ENCODE assay signal across 12 cellular contexts in genomic region chrX:40091691-40092421, GRCh38. TPM values are rescaled to one million over a fixed set of nuclear protein-coding genes. Genes with fewer than 3 reads are reported as not detected.
A peak's percentile ranks its signal among the peaks of the same experiment; 100 is the strongest.
DNase-seq lines count a peak whose midpoint lies in the region; ATAC-seq and TF ChIP-seq lines count a peak whose summit lies in the region.
"Had no signal": no experiment of that assay in that cellular context is flagged by ENCODE, and none has a peak within 500 bp of the region (broad histone marks: within the 10 kb centered on the region; RNA-seq: fewer than 3 reads in every experiment).

No MANE protein-coding gene starts in this region.

- DNase-seq in natural killer cell, result no peak
- no peak for DNase-seq in natural killer cell treated with Interleukin-12 subunit alpha and Interleukin-12 subunit beta and Interleukin-15 and Interleukin-18, amount 100 ng/mL, for 72 hours (ENCODE audit: low spot score)
- no peak for DNase-seq in DMS 273 treated with DMSO at 0.1 percent for 48 hours (lab: John Stamatoyannopoulos, UW)
- no peak for DNase-seq in occipital lobe (lab: John Stamatoyannopoulos, UW)
- DNase-seq in NCI-H226, result no peak
- DNase-seq: activated CD4-positive, alpha-beta T cell treated with anti-CD3 and anti-CD28 coated beads for 36 hours; SW 1271 had no signal

- H3K27me3 ChIP-seq in ectodermal cell (ENCODE audit: control insufficient read depth, insufficient read depth, low read length, poor library complexity, severe bottlenecking), result peaks cover 80% of the 10 kb centered on the region

- H3K4me1 ChIP-seq in ectodermal cell (ENCODE audit: control insufficient read depth, insufficient read depth, low read length) (peaks cover 35% of the 10 kb centered on the region), mesodermal cell (ENCODE audit: control insufficient read depth, insufficient read depth, low read length, poor library complexity, severe bottlenecking) (peaks cover 25% of the 10 kb centered on the region)

- H3K36me3 ChIP-seq in ectodermal cell (ENCODE audit: control insufficient read depth, insufficient read depth, low read length) (no peaks in the 10 kb centered on the region), mesodermal cell (ENCODE audit: control insufficient read depth, insufficient read depth, low read length) (no peaks in the 10 kb centered on the region)
- H3K36me3 ChIP-seq: upper lobe of left lung had no signal

- WGBS in ectodermal cell, 2 experiments, result 0 to 1% methylated on average over 70 of the region's 70 CpGs
- 6 to 11% methylated on average over 14 of the region's 70 CpGs for WGBS in mesodermal cell (ENCODE audit: insufficient coverage in 2 of 2), 2 experiments

- peaks cover 0 to 38% of the 10 kb centered on the region in 2 donors for H3K27me3 Mint-ChIP-seq in natural killer cell (ENCODE audit: low read depth in 2 of 2)
- H3K27me3 Mint-ChIP-seq in natural killer cell treated with Interleukin-12 subunit alpha and Interleukin-12 subunit beta and Interleukin-15 and Interleukin-18, amount 100 ng/mL, for 72 hours, result peaks cover 0 to 18% of the 10 kb centered on the region in 2 donors
- H3K27me3 Mint-ChIP-seq: activated CD4-positive, alpha-beta T cell treated with anti-CD3 and anti-CD28 coated beads for 36 hours had no signal

- peaks cover 52 to 54% of the 10 kb centered on the region in 2 donors for H3K4me1 Mint-ChIP-seq in natural killer cell
- H3K4me1 Mint-ChIP-seq in natural killer cell treated with Interleukin-12 subunit alpha and Interleukin-12 subunit beta and Interleukin-15 and Interleukin-18, amount 100 ng/mL, for 72 hours (ENCODE audit: low read depth in 2 of 2), result peaks cover 37 to 40% of the 10 kb centered on the region in 2 donors

- no peak overlapping the region for H3K27ac Mint-ChIP-seq in natural killer cell
- H3K27ac Mint-ChIP-seq in natural killer cell treated with Interleukin-12 subunit alpha and Interleukin-12 subunit beta and Interleukin-15 and Interleukin-18, amount 100 ng/mL, for 72 hours, result no peak overlapping the region
- H3K27ac Mint-ChIP-seq: activated CD4-positive, alpha-beta T cell treated with anti-CD3 and anti-CD28 coated beads for 36 hours; activated T-helper 2 cell treated with anti-CD3 and anti-CD28 coated beads, Interferon-gamma antibody, Interleukin-2, Interleukin-4, amounts not matched to agents 10 μg/mL and 5 μg/mL and 100 μg/mL, durations not matched to agents 14 hours and 24 hours and 36 hours had no signal

- no peak for TF ChIP-seq CTCF in natural killer cell (IDR thresholded peaks at IDR 0.05)

- H3K4me3 Mint-ChIP-seq in natural killer cell, result peak overlapping the region; percentile 68
- H3K4me3 Mint-ChIP-seq in natural killer cell treated with Interleukin-12 subunit alpha and Interleukin-12 subunit beta and Interleukin-15 and Interleukin-18, amount 100 ng/mL, for 72 hours, result no peak overlapping the region

- no peaks in the 10 kb centered on the region for H3K9me3 Mint-ChIP-seq in natural killer cell
- H3K9me3 Mint-ChIP-seq in natural killer cell treated with Interleukin-12 subunit alpha and Interleukin-12 subunit beta and Interleukin-15 and Interleukin-18, amount 100 ng/mL, for 72 hours, result no peaks in the 10 kb centered on the region
- H3K9me3 Mint-ChIP-seq: activated T-helper 2 cell treated with anti-CD3 and anti-CD28 coated beads, Interferon-gamma antibody, Interleukin-2, Interleukin-4, amounts not matched to agents 10 μg/mL and 5 μg/mL and 100 μg/mL, durations not matched to agents 14 hours and 24 hours and 36 hours had no signal

- peak overlapping the region; percentile 6 for H3K4me3 ChIP-seq in ectodermal cell (ENCODE audit: insufficient read depth, low read depth, low read length)
- peak overlapping the region; percentile 5 for H3K4me3 ChIP-seq in mesodermal cell (ENCODE audit: extremely low read depth, insufficient read depth, low read length, poor library complexity, severe bottlenecking)
- H3K4me3 ChIP-seq: upper lobe of left lung had no signal

- H3K9me3 ChIP-seq in ectodermal cell (ENCODE audit: control insufficient read depth, low read length) (no peaks in the 10 kb centered on the region), mesodermal cell (ENCODE audit: control insufficient read depth, low read length) (no peaks in the 10 kb centered on the region)
- H3K9me3 ChIP-seq: upper lobe of left lung had no signal

- no peaks in the 10 kb centered on the region for H3K36me3 Mint-ChIP-seq in natural killer cell
- no peaks in the 10 kb centered on the region for H3K36me3 Mint-ChIP-seq in natural killer cell treated with Interleukin-12 subunit alpha and Interleukin-12 subunit beta and Interleukin-15 and Interleukin-18, amount 100 ng/mL, for 72 hours

- H3K27ac ChIP-seq in ectodermal cell (ENCODE audit: insufficient read depth, low read depth, low read length, poor library complexity, severe bottlenecking), result no peak overlapping the region
- H3K27ac ChIP-seq in mesodermal cell (ENCODE audit: low read depth, low read length, severe bottlenecking), result no peak overlapping the region

- ATAC-seq in natural killer cell, result no peak
- no peak for ATAC-seq in natural killer cell treated with Interleukin-12 subunit alpha and Interleukin-12 subunit beta and Interleukin-15 and Interleukin-18, amount 100 ng/mL, for 72 hours
- no peak for ATAC-seq in GM18867 (IDR thresholded peaks at IDR 0.05; ENCODE audit: unreplicated experiment)
- ATAC-seq: activated CD4-positive, alpha-beta T cell treated with anti-CD3 and anti-CD28 coated beads for 36 hours had no signal

- intact Hi-C loops in natural killer cell (cut with micrococcal nuclease), result no loop called here

RNA-seq across cellular contexts. Expression of gene BCOR, which starts 5.9 kb away (rescaled TPM):
- total RNA-seq in natural killer cell, result 10 to 100 TPM; 20.0 to 35.2 (median 29.2) TPM
- total RNA-seq in natural killer cell treated with Interleukin-12 subunit alpha and Interleukin-12 subunit beta and Interleukin-15 and Interleukin-18, amount 100 ng/mL, for 72 hours, result 10 to 100 TPM; 52.3 to 56.7 TPM
- polyA plus RNA-seq in ectodermal cell (2013, experiment 1 of 4), result 18.1 TPM
- 23.8 TPM for polyA plus RNA-seq in ectodermal cell (2013, experiment 2 of 4)
- polyA plus RNA-seq in ectodermal cell (2013, experiment 3 of 4), result 16.4 TPM
- 14.5 TPM for polyA plus RNA-seq in ectodermal cell (2013, experiment 4 of 4)
- polyA plus RNA-seq in mesodermal cell (2013, experiment 1 of 2), result 21.2 TPM
- 19.5 TPM for polyA plus RNA-seq in mesodermal cell (2013, experiment 2 of 2)
- total RNA-seq in occipital lobe, result 26.0 TPM
